In genomic region chr1:153967109-153967999, GRCh38 we compare ENCODE assay signal across 1 cellular context.
A peak's percentile ranks its signal among the peaks of the same experiment; 100 is the strongest.
TF ChIP-seq lines count a peak whose summit lies in the region.

Gene CREB3L4 (plus strand): TSS chr1:153967902. CDS start chr1:153968526, 624 bp downstream.

TF ChIP-seq in K562, 482 proteins besides CTCF, POLR2A, EP300 and RAD21 (continued from another document and continues in another):
- TF ChIP-seq, protein P1, sequence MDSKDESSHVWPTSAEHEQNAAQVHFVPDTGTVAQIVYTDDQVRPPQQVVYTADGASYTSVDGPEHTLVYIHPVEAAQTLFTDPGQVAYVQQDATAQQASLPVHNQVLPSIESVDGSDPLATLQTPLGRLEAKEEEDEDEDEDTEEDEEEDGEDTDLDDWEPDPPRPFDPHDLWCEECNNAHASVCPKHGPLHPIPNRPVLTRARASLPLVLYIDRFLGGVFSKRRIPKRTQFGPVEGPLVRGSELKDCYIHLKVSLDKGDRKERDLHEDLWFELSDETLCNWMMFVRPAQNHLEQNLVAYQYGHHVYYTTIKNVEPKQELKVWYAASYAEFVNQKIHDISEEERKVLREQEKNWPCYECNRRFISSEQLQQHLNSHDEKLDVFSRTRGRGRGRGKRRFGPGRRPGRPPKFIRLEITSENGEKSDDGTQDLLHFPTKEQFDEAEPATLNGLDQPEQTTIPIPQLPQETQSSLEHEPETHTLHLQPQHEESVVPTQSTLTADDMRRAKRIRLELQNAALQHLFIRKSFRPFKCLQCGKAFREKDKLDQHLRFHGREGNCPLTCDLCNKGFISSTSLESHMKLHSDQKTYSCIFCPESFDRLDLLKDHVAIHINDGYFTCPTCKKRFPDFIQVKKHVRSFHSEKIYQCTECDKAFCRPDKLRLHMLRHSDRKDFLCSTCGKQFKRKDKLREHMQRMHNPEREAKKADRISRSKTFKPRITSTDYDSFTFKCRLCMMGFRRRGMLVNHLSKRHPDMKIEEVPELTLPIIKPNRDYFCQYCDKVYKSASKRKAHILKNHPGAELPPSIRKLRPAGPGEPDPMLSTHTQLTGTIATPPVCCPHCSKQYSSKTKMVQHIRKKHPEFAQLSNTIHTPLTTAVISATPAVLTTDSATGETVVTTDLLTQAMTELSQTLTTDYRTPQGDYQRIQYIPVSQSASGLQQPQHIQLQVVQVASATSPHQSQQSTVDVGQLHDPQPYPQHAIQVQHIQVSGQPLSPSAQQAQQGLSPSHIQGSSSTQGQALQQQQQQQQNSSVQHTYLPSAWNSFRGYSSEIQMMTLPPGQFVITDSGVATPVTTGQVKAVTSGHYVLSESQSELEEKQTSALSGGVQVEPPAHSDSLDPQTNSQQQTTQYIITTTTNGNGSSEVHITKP (IDR thresholded peaks at IDR 0.05; ENCODE audit: partially characterized antibody): peak; percentile 16
- TF ChIP-seq BRF2 (IDR thresholded peaks at IDR 0.05; ENCODE audit: borderline replicate concordance, insufficient read depth, insufficient read length): no peak
- TF ChIP-seq SMAD2 (IDR thresholded peaks at IDR 0.05; ENCODE audit: low read depth, low read length): no peak
- TF ChIP-seq, protein P2, sequence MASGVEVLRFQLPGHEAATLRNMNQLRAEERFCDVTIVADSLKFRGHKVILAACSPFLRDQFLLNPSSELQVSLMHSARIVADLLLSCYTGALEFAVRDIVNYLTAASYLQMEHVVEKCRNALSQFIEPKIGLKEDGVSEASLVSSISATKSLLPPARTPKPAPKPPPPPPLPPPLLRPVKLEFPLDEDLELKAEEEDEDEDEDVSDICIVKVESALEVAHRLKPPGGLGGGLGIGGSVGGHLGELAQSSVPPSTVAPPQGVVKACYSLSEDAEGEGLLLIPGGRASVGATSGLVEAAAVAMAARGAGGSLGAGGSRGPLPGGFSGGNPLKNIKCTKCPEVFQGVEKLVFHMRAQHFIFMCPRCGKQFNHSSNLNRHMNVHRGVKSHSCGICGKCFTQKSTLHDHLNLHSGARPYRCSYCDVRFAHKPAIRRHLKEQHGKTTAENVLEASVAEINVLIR (CRISPR knock-in tag; IDR thresholded peaks at IDR 0.05): no peak
- TF ChIP-seq CREB1 (IDR thresholded peaks at IDR 0.05): peak; percentile 51; the same call in 1 of the 2 replicates
- TF ChIP-seq CREB1 (CRISPR knock-in tag; IDR thresholded peaks at IDR 0.05): peak; percentile 67
- TF ChIP-seq ESRRA (IDR thresholded peaks at IDR 0.05; ENCODE audit: borderline replicate concordance, low read depth): peak; percentile 11; the same call in 1 of the 2 replicates
- TF ChIP-seq, protein P3, sequence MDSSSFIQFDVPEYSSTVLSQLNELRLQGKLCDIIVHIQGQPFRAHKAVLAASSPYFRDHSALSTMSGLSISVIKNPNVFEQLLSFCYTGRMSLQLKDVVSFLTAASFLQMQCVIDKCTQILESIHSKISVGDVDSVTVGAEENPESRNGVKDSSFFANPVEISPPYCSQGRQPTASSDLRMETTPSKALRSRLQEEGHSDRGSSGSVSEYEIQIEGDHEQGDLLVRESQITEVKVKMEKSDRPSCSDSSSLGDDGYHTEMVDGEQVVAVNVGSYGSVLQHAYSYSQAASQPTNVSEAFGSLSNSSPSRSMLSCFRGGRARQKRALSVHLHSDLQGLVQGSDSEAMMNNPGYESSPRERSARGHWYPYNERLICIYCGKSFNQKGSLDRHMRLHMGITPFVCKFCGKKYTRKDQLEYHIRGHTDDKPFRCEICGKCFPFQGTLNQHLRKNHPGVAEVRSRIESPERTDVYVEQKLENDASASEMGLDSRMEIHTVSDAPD (CRISPR knock-in tag; IDR thresholded peaks at IDR 0.05): no peak
- TF ChIP-seq ZNF57 (CRISPR knock-in tag; IDR thresholded peaks at IDR 0.05): no peak
- peak; percentile 10; the same call in 1 of the 2 replicates for TF ChIP-seq ZEB2 (IDR thresholded peaks at IDR 0.05)
- TF ChIP-seq KDM5B (IDR thresholded peaks at IDR 0.05; ENCODE audit: insufficient replicate concordance, low read depth, low read length): peak; percentile 88
- no peak for TF ChIP-seq MTF1 (CRISPR knock-in tag; IDR thresholded peaks at IDR 0.05; ENCODE audit: borderline replicate concordance)
- no peak for TF ChIP-seq WHSC1 (IDR thresholded peaks at IDR 0.05; ENCODE audit: low read length)
- peak; percentile 52; the same call in 1 of the 2 replicates for TF ChIP-seq CREB3L1 (IDR thresholded peaks at IDR 0.05; ENCODE audit: borderline replicate concordance, low read depth)
- no peak for TF ChIP-seq TAF15 (IDR thresholded peaks at IDR 0.05; ENCODE audit: low read depth, low read length)
- no peak for TF ChIP-seq ZNF695 (CRISPR knock-in tag; IDR thresholded peaks at IDR 0.05)
- no peak for TF ChIP-seq KDM4B (IDR thresholded peaks at IDR 0.05; ENCODE audit: borderline replicate concordance in 2 of 2, low read depth in 1 of 2)
- TF ChIP-seq KLF16 (IDR thresholded peaks at IDR 0.05): no peak
- peak; percentile 79 for TF ChIP-seq THAP12 (CRISPR knock-in tag; IDR thresholded peaks at IDR 0.05)
- TF ChIP-seq POLR2AphosphoS5 (IDR thresholded peaks at IDR 0.05; ENCODE audit: control insufficient read depth, insufficient read depth, low read depth, low read length): peak; percentile 55
- no peak for TF ChIP-seq ZBTB8A (IDR thresholded peaks at IDR 0.05; ENCODE audit: partially characterized antibody)
- no peak for TF ChIP-seq ZNF518B (CRISPR knock-in tag; IDR thresholded peaks at IDR 0.05)
- TF ChIP-seq DNMT1 (IDR thresholded peaks at IDR 0.05): no peak
- TF ChIP-seq, protein P4, sequence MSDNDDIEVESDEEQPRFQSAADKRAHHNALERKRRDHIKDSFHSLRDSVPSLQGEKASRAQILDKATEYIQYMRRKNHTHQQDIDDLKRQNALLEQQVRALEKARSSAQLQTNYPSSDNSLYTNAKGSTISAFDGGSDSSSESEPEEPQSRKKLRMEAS (CRISPR knock-in tag; IDR thresholded peaks at IDR 0.05): peak; percentile 88
- peak in 1 of 2 experiments; percentile 24; a peak in 1 of 4 replicates for TF ChIP-seq SIX5 (IDR thresholded peaks at IDR 0.05; ENCODE audit: borderline replicate concordance in 1 of 2, insufficient read depth in 1 of 2, low read depth in 1 of 2, low read length in 2 of 2)
- TF ChIP-seq ZNF76 (CRISPR knock-in tag; IDR thresholded peaks at IDR 0.05; ENCODE audit: borderline replicate concordance): no peak
- TF ChIP-seq ZNF785 (CRISPR knock-in tag; IDR thresholded peaks at IDR 0.05): no peak
- no peak for TF ChIP-seq MXD1 (CRISPR knock-in tag; IDR thresholded peaks at IDR 0.05; ENCODE audit: borderline replicate concordance, poor library complexity, severe bottlenecking)
- TF ChIP-seq ZNF431 (CRISPR knock-in tag; IDR thresholded peaks at IDR 0.05): no peak
- TF ChIP-seq, protein P5, sequence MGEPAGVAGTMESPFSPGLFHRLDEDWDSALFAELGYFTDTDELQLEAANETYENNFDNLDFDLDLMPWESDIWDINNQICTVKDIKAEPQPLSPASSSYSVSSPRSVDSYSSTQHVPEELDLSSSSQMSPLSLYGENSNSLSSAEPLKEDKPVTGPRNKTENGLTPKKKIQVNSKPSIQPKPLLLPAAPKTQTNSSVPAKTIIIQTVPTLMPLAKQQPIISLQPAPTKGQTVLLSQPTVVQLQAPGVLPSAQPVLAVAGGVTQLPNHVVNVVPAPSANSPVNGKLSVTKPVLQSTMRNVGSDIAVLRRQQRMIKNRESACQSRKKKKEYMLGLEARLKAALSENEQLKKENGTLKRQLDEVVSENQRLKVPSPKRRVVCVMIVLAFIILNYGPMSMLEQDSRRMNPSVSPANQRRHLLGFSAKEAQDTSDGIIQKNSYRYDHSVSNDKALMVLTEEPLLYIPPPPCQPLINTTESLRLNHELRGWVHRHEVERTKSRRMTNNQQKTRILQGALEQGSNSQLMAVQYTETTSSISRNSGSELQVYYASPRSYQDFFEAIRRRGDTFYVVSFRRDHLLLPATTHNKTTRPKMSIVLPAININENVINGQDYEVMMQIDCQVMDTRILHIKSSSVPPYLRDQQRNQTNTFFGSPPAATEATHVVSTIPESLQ (CRISPR knock-in tag; IDR thresholded peaks at IDR 0.05): peak; percentile 95; the same call in 1 of the 2 replicates
- TF ChIP-seq HMG20B (CRISPR knock-in tag; IDR thresholded peaks at IDR 0.05): no peak
- peak; percentile 92 for TF ChIP-seq ZNF384 (IDR thresholded peaks at IDR 0.05; ENCODE audit: low read depth, low read length)
- TF ChIP-seq ZNF77 (CRISPR knock-in tag; IDR thresholded peaks at IDR 0.05): no peak
- peak; percentile 94 for TF ChIP-seq FOS (IDR thresholded peaks at IDR 0.05; ENCODE audit: extremely low read depth, insufficient read length)
- TF ChIP-seq NR4A1 (CRISPR knock-in tag; IDR thresholded peaks at IDR 0.05): no peak
- peak; percentile 44; the same call in 1 of the 2 replicates for TF ChIP-seq NR4A1 (tag; IDR thresholded peaks at IDR 0.05)
- TF ChIP-seq FOXM1 (IDR thresholded peaks at IDR 0.05; ENCODE audit: low read depth): peak; percentile 42; the same call in 1 of the 2 replicates
- no peak for TF ChIP-seq FOXM1 (CRISPR knock-in tag; IDR thresholded peaks at IDR 0.05; ENCODE audit: low read depth)
- peak; percentile 96 for TF ChIP-seq EP400 (IDR thresholded peaks at IDR 0.05)
- peak; percentile 85 for TF ChIP-seq NFRKB (IDR thresholded peaks at IDR 0.05; ENCODE audit: low read depth)
- peak; percentile 94; the same call in 1 of the 2 replicates for TF ChIP-seq NR1H2 (CRISPR knock-in tag; IDR thresholded peaks at IDR 0.05)
- TF ChIP-seq HMGN3 (IDR thresholded peaks at IDR 0.05; ENCODE audit: borderline replicate concordance, extremely low read depth, insufficient read length, low read depth, low read length): peak; percentile 80
- TF ChIP-seq BRCA1 (IDR thresholded peaks at IDR 0.05): no peak
- no peak for TF ChIP-seq BRCA1 (CRISPR knock-in tag; IDR thresholded peaks at IDR 0.05)
- TF ChIP-seq MTA3 (IDR thresholded peaks at IDR 0.05; ENCODE audit: borderline replicate concordance): peak; percentile 55; the same call in 1 of the 2 replicates
